Comparison of ENCODE assay signal across 15 cellular contexts in genomic region chr21:28776251-28776650, GRCh38.
DNase-seq lines count a peak whose midpoint lies in the region; ATAC-seq and TF ChIP-seq lines count a peak whose summit lies in the region.
"Had no signal": no experiment of that assay in that cellular context is flagged by ENCODE, and none has a peak within 500 bp of the region (broad histone marks: within the 10 kb centered on the region; RNA-seq: fewer than 3 reads in every experiment).

No MANE protein-coding gene starts in this region.

- H3K4me3 ChIP-seq in NB4 (ENCODE audit: low read depth, low read length): no peak overlapping the region
- H3K4me3 ChIP-seq: body of pancreas, HAP-1, SJCRH30, stomach had no signal

- DNase-seq in activated CD4-positive, CD25-positive, alpha-beta regulatory T cell (lab: John Stamatoyannopoulos, UW): no peak
- DNase-seq in NB4 (ENCODE audit: low read depth) (peak; percentile 12), fibroblast of gingiva (ENCODE audit: low read depth) (peak; percentile 46), HuH-7.5 (ENCODE audit: low spot score) (no peak), SKM-1 (lab: John Stamatoyannopoulos, UW; ENCODE audit: unreplicated experiment) (no peak)
- DNase-seq in stimulated activated CD4-positive, alpha-beta T cell treated with anti-CD3 and anti-CD28 coated beads, TNF-alpha, amount 100 ng/mL, for 24 hours (ENCODE audit: low read depth in 3 of 3): peak in 2 of 3 experiments; percentile 15 to 32
- DNase-seq: activated CD4-positive, CD25-positive, alpha-beta regulatory T cell treated with anti-CD3 and anti-CD28 coated beads, Interleukin-2, amount 50 U/mL, for 72 hours; body of pancreas; Karpas-422; midbrain; SJCRH30; stomach had no signal

- TF ChIP-seq CTCF in NB4 (IDR thresholded peaks at IDR 0.05; ENCODE audit: low read depth, low read length): no peak

- no peak for TF ChIP-seq POLR2A in NB4 (IDR thresholded peaks at IDR 0.05; ENCODE audit: extremely low read depth, insufficient read length)

- peak; percentile 81 to 95 for ATAC-seq in activated CD4-positive, CD25-positive, alpha-beta regulatory T cell treated with anti-CD3 and anti-CD28 coated beads, Interleukin-2, amount 50 U/mL, for 24 hours
- ATAC-seq in HG03095 (IDR thresholded peaks at IDR 0.05; ENCODE audit: unreplicated experiment): no peak
- ATAC-seq: body of pancreas had no signal

Comparison
In these comparisons a context has a peak if more than half of its experiments do, and no peak if none do; other contexts are left out.
1. DNase-seq: peak in NB4 (single experiment), fibroblast of gingiva (single experiment) and stimulated activated CD4-positive, alpha-beta T cell treated with anti-CD3 and anti-CD28 coated beads, TNF-alpha, amount 100 ng/mL, for 24 hours (2 of 3); none in activated CD4-positive, CD25-positive, alpha-beta regulatory T cell (0 of 4), HuH-7.5 (single experiment) and SKM-1 (single experiment).